13 cellular contexts compared by ENCODE assay signal in the genomic region with DNA sequence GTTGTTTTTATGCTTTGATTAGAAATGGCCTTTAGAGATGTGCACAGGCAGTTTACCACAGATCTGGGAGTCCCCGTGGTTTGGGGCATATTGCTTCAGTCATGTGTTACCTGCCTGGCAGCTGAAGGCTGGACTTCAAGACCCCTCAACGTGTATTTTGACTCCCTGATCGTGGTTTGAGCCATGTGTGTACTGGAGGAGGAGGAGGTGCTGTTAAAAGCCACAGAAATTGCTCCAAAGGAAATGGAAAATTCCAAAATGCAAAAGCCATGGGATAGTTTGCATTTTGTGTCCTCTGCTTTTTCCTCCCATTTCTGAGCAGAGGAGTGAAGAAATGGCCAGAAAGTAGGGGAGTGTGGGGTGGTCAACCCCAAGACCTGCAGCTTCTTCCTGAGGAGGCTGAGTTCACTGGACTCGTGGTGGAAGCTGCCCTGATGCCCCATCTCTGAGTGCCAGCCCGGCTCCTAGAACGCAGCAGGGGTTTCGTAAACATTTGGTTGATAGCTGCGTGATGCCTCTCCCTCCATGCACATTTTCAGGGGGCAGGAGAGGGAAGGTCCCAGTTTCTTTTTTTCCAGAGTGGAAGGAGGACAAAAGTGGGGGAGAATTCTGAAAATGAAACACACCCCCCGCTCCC. TPM values are rescaled to one million over a fixed set of nuclear protein-coding genes. Genes with fewer than 3 reads are reported as not detected.
DNase-seq lines count a peak whose midpoint lies in the region; ATAC-seq and TF ChIP-seq lines count a peak whose summit lies in the region.
"Had no signal": no experiment of that assay in that cellular context is flagged by ENCODE, and none has a peak within 500 bp of the region (broad histone marks: within the 10 kb centered on the region; RNA-seq: fewer than 3 reads in every experiment).

No MANE protein-coding gene starts in this region.

- no peak for TF ChIP-seq POLR2A in tibial nerve (IDR thresholded peaks at IDR 0.05)

- H3K36me3 ChIP-seq in SK-N-SH (replicated peaks in 1 of 2; ENCODE audit: control insufficient read depth in 1 of 2, insufficient read depth in 2 of 2, low read length in 1 of 2) (peaks cover 57 to 63% of the 10 kb centered on the region in 2 experiments), mesodermal cell (ENCODE audit: control insufficient read depth, insufficient read depth, low read length) (peaks cover 77% of the 10 kb centered on the region), tibial nerve (peaks cover 0 to 60% (median 0%) of the 10 kb centered on the region in 3 donors)

- H3K27ac ChIP-seq in SK-N-SH (ENCODE audit: low read depth in 2 of 2, low read length in 1 of 2) (peak overlapping the region; percentile 56 to 97), mesodermal cell (ENCODE audit: low read depth, low read length, severe bottlenecking) (peak overlapping the region; percentile 70), tibial nerve (peak overlapping the region in 3 of 4 donors; percentile 48 to 94 (median 92))
- H3K27ac ChIP-seq: 22Rv1 had no signal

- CTCF ChIA-PET in SK-N-SH (lab: Yijun Ruan, JAX), result interaction anchor here (3.2 kb wide), 1 partner anchor 236 kb away, joined by 21 read pairs; no protein-coding TSS in a partner anchor

- H3K9me3 ChIP-seq in SK-N-SH (no peaks in the 10 kb centered on the region), mesodermal cell (ENCODE audit: control insufficient read depth, low read length) (no peaks in the 10 kb centered on the region), tibial nerve (no peaks in the 10 kb centered on the region)

- 78% methylated on average over 9 of the region's 9 CpGs for WGBS in SK-N-SH (ENCODE audit: low lambda C conversion rate)
- WGBS in mesodermal cell (ENCODE audit: insufficient coverage in 2 of 2), 2 experiments, result 85 to 100% methylated on average over 3 to 5 of the region's 9 CpGs
- 65 to 67% methylated on average over 9 of the region's 9 CpGs for WGBS in tibial nerve, 2 donors

- ATAC-seq in SK-N-SH treated with all-trans-retinoic acid at 6 μM for 48 hours, result no peak
- ATAC-seq: stimulated activated naive CD8-positive, alpha-beta T cell treated with anti-CD3 and anti-CD28 coated beads, Interleukin-15, Interleukin-2, amounts not matched to agents 100 U/mL and 50 U/mL, for 24 hours had no signal

- H3K27me3 ChIP-seq in SK-N-SH (ENCODE audit: insufficient read depth) (no peaks in the 10 kb centered on the region), tibial nerve (no peaks in the 10 kb centered on the region)

- peaks cover 7% of the 10 kb centered on the region; the same call in 1 of the 2 replicates for H3K79me2 ChIP-seq in SK-N-SH (ENCODE audit: insufficient read depth)

- DNase-seq in SK-N-SH, result no peak
- DNase-seq in cerebellar cortex (ENCODE audit: low spot score), result peak; percentile 66
- DNase-seq in tibial nerve (ENCODE audit: low spot score in 2 of 2), result no peak
- no peak for DNase-seq in NCI-H446 treated with DMSO at 0.1 percent for 48 hours (lab: John Stamatoyannopoulos, UW)
- no peak for DNase-seq in ecto neural progenitor cell (ENCODE audit: low spot score)
- DNase-seq in DMS114 treated with DMSO at 0.1 percent for 48 hours (lab: John Stamatoyannopoulos, UW; ENCODE audit: unreplicated experiment), result no peak
- DNase-seq: NCI-H1436; NCI-H524; SHP77; stimulated activated naive CD8-positive, alpha-beta T cell treated with anti-CD3 and anti-CD28 coated beads, Interleukin-15, Interleukin-2, amounts not matched to agents 100 U/mL and 50 U/mL, for 24 hours had no signal

- no peak overlapping the region for H2AFZ ChIP-seq in SK-N-SH (ENCODE audit: low read depth)

- H3K9ac ChIP-seq in SK-N-SH, result no peak overlapping the region

- no peak for TF ChIP-seq EP300 in SK-N-SH (IDR thresholded peaks at IDR 0.05; ENCODE audit: borderline replicate concordance in 1 of 2, low read depth in 1 of 2, low read length in 1 of 2)
- no peak for TF ChIP-seq EP300 in tibial nerve (IDR thresholded peaks at IDR 0.05)

- peak overlapping the region; percentile 52; the same call in 1 of the 2 replicates for H3K4me2 ChIP-seq in SK-N-SH

- H3K4me3 ChIP-seq in SK-N-SH (ENCODE audit: low read depth in 2 of 2, low read length in 1 of 2) (no peak overlapping the region), mesodermal cell (ENCODE audit: extremely low read depth, insufficient read depth, low read length, poor library complexity, severe bottlenecking) (no peak overlapping the region), tibial nerve (no peak overlapping the region)

- no peak for TF ChIP-seq RAD21 in SK-N-SH (IDR thresholded peaks at IDR 0.05; ENCODE audit: low read length)

- H3F3A ChIP-seq in SK-N-SH (replicated peaks; ENCODE audit: insufficient read depth), result peaks cover 36% of the 10 kb centered on the region

- H3K4me1 ChIP-seq in SK-N-SH (ENCODE audit: control insufficient read depth in 1 of 2, insufficient read depth in 2 of 2, low read depth in 1 of 2, low read length in 1 of 2) (peaks cover 10 to 47% of the 10 kb centered on the region in 2 experiments; a peak in 3 of 4 replicates), mesodermal cell (ENCODE audit: control insufficient read depth, insufficient read depth, low read length, poor library complexity, severe bottlenecking) (peaks cover 40% of the 10 kb centered on the region), tibial nerve (peaks cover 0 to 52% (median 15%) of the 10 kb centered on the region in 4 donors)

- POLR2A ChIA-PET in SK-N-SH (lab: Yijun Ruan, JAX), result no interaction called here

- TF ChIP-seq CTCF in SK-N-SH (IDR thresholded peaks at IDR 0.05) (no peak), tibial nerve (IDR thresholded peaks at IDR 0.05) (no peak)

- H4K20me1 ChIP-seq in SK-N-SH (ENCODE audit: insufficient read depth), result no peaks in the 10 kb centered on the region

- H3K9me2 ChIP-seq in SK-N-SH, result no peaks in the 10 kb centered on the region

TF ChIP-seq in SK-N-SH, 30 proteins besides CTCF, POLR2A, EP300 and RAD21 (continues in another document):
- no peak for TF ChIP-seq RCOR1 (IDR thresholded peaks at IDR 0.05; ENCODE audit: low read length)
- TF ChIP-seq TEAD4 (IDR thresholded peaks at IDR 0.05; ENCODE audit: borderline replicate concordance, insufficient read depth), result no peak
- TF ChIP-seq, protein P1, sequence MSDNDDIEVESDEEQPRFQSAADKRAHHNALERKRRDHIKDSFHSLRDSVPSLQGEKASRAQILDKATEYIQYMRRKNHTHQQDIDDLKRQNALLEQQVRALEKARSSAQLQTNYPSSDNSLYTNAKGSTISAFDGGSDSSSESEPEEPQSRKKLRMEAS (IDR thresholded peaks at IDR 0.05; ENCODE audit: low read depth), result no peak
- no peak for TF ChIP-seq CHD2 (IDR thresholded peaks at IDR 0.05; ENCODE audit: low read length, partially characterized antibody)
- TF ChIP-seq TCF12 (IDR thresholded peaks at IDR 0.05), result no peak
- TF ChIP-seq EZH2phosphoT487 (IDR thresholded peaks at IDR 0.05; ENCODE audit: borderline replicate concordance, low read depth), result no peak
- TF ChIP-seq FOSL2 (IDR thresholded peaks at IDR 0.05; ENCODE audit: borderline replicate concordance, low read depth), result no peak
- TF ChIP-seq, protein P2, sequence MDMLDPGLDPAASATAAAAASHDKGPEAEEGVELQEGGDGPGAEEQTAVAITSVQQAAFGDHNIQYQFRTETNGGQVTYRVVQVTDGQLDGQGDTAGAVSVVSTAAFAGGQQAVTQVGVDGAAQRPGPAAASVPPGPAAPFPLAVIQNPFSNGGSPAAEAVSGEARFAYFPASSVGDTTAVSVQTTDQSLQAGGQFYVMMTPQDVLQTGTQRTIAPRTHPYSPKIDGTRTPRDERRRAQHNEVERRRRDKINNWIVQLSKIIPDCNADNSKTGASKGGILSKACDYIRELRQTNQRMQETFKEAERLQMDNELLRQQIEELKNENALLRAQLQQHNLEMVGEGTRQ (IDR thresholded peaks at IDR 0.05; ENCODE audit: borderline replicate concordance, low read depth, low read length), result no peak

TF ChIP-seq in SK-N-SH treated with all-trans-retinoic acid at 6 μM for 48 hours, 23 proteins besides CTCF, POLR2A, EP300 and RAD21:
- no peak for TF ChIP-seq ZFP30 (CRISPR knock-in tag; IDR thresholded peaks at IDR 0.05)
- no peak for TF ChIP-seq ISL1 (CRISPR knock-in tag; IDR thresholded peaks at IDR 0.05)

RNA-seq across cellular contexts. Expression of a gene that starts 45.7 kb away (rescaled TPM):
- 56.6 and 62.3 TPM in 2 replicates for polyA plus RNA-seq in SK-N-SH (2012; rRNA removed)
- polyA plus RNA-seq in SK-N-SH (2012; cell fraction: cytosol; rRNA removed), result 69.3 and 89.5 TPM in 2 replicates
- 74.3 and 86.8 TPM in 2 replicates for polyA plus RNA-seq in SK-N-SH (2012; cell fraction: nucleus; rRNA removed)
- polyA plus RNA-seq in mesodermal cell (2013, experiment 1 of 2), result 59.3 TPM
- polyA plus RNA-seq in mesodermal cell (2013, experiment 2 of 2), result 76.7 TPM
- 10 to 100 TPM; 65.9 to 97.3 (median 89.0) TPM for total RNA-seq in tibial nerve

RNA-seq across cellular contexts. Expression of a gene that starts 45.9 kb away (rescaled TPM):
- 31.4 and 34.2 TPM in 2 replicates for polyA plus RNA-seq in SK-N-SH (2012; rRNA removed)
- polyA plus RNA-seq in SK-N-SH (2012; cell fraction: cytosol; rRNA removed), result 37.5 and 55.5 TPM in 2 replicates
- polyA plus RNA-seq in SK-N-SH (2012; cell fraction: nucleus; rRNA removed), result 54.0 and 69.3 TPM in 2 replicates
- 77.3 TPM for polyA plus RNA-seq in mesodermal cell (2013, experiment 1 of 2)
- polyA plus RNA-seq in mesodermal cell (2013, experiment 2 of 2), result 76.0 TPM
- 10 to 100 TPM; 18.6 to 43.9 (median 25.0) TPM for total RNA-seq in tibial nerve
